Comparison of ENCODE assay signal across 1 cellular context in genomic region chr2:205170399-205170798, GRCh38.
TF ChIP-seq lines count a peak whose summit lies in the region.

No MANE protein-coding gene starts in this region.

TF ChIP-seq in WTC11, 78 proteins besides CTCF, POLR2A, EP300 and RAD21 (continued from another document):
- TF ChIP-seq, protein P1, sequence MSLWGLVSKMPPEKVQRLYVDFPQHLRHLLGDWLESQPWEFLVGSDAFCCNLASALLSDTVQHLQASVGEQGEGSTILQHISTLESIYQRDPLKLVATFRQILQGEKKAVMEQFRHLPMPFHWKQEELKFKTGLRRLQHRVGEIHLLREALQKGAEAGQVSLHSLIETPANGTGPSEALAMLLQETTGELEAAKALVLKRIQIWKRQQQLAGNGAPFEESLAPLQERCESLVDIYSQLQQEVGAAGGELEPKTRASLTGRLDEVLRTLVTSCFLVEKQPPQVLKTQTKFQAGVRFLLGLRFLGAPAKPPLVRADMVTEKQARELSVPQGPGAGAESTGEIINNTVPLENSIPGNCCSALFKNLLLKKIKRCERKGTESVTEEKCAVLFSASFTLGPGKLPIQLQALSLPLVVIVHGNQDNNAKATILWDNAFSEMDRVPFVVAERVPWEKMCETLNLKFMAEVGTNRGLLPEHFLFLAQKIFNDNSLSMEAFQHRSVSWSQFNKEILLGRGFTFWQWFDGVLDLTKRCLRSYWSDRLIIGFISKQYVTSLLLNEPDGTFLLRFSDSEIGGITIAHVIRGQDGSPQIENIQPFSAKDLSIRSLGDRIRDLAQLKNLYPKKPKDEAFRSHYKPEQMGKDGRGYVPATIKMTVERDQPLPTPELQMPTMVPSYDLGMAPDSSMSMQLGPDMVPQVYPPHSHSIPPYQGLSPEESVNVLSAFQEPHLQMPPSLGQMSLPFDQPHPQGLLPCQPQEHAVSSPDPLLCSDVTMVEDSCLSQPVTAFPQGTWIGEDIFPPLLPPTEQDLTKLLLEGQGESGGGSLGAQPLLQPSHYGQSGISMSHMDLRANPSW (CRISPR knock-in tag; conservative IDR thresholded peaks at IDR 0.05; ENCODE audit: low read depth) = no peak
- TF ChIP-seq GTF2I (CRISPR knock-in tag; conservative IDR thresholded peaks at IDR 0.05) (no peak), ZBTB43 (CRISPR knock-in tag; IDR thresholded peaks at IDR 0.05) (no peak), SMAD3 (CRISPR knock-in tag; IDR thresholded peaks at IDR 0.05; ENCODE audit: borderline replicate concordance) (no peak), JAZF1 (CRISPR knock-in tag; IDR thresholded peaks at IDR 0.05) (no peak), USF1 (CRISPR knock-in tag; IDR thresholded peaks at IDR 0.05) (no peak), ZNF121 (CRISPR knock-in tag; IDR thresholded peaks at IDR 0.05) (no peak)
- TF ChIP-seq, protein P2, sequence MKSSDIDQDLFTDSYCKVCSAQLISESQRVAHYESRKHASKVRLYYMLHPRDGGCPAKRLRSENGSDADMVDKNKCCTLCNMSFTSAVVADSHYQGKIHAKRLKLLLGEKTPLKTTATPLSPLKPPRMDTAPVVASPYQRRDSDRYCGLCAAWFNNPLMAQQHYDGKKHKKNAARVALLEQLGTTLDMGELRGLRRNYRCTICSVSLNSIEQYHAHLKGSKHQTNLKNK (CRISPR knock-in tag; IDR thresholded peaks at IDR 0.05) = no peak
